24 cellular contexts compared by ENCODE assay signal in genomic region chr2:62116983-62117382, GRCh38.
"Had no signal": no experiment of that assay in that cellular context is flagged by ENCODE, and none has a peak within 500 bp of the region (broad histone marks: within the 10 kb centered on the region; RNA-seq: fewer than 3 reads in every experiment).

No MANE protein-coding gene starts in this region.

- H3K4me3 Mint-ChIP-seq: activated CD4-positive, alpha-beta T cell treated with anti-CD3 and anti-CD28 coated beads, Interleukin-2, amount 10 ng/mL, durations not matched to agents 24 days and 14 days; activated CD8-positive, alpha-beta memory T cell treated with anti-CD3 and anti-CD28 coated beads, Interleukin-2, amount 10 ng/mL, durations not matched to agents 7 days and 5 days; activated naive CD4-positive, alpha-beta T cell treated with anti-CD3 and anti-CD28 coated beads, Interleukin-2, amount 50 U/mL, for 24 hours; activated T-cell treated with anti-CD3 and anti-CD28 coated beads, Interleukin-2, amount 50 U/mL, for 24 hours; activated T-helper 1 cell treated with anti-CD3 and anti-CD28 coated beads, Interleukin-12 subunit alpha, Interleukin-12 subunit beta, Interleukin-2, Interleukin-4 antibody, amounts not matched to agents 30 ng/mL and 10 ng/mL and 1 ng/mL, durations not matched to agents 14 hours and 24 hours and 36 hours; central memory CD8-positive, alpha-beta T cell; IgD-negative memory B cell; T-helper 1 cell treated with Interleukin-12 subunit alpha and Interleukin-12 subunit beta and Interleukin-4 antibody, amounts not matched to agents 30 μg/mL and 1 μg/mL, for 36 hours had no signal

- H3K9me3 Mint-ChIP-seq: activated CD4-positive, alpha-beta T cell treated with anti-CD3 and anti-CD28 coated beads, Interleukin-2, amount 10 ng/mL, durations not matched to agents 24 days and 14 days; activated naive CD4-positive, alpha-beta T cell treated with anti-CD3 and anti-CD28 coated beads, Interleukin-2, amount 50 U/mL, for 24 hours; activated T-cell treated with anti-CD3 and anti-CD28 coated beads, Interleukin-2, amount 50 U/mL, for 24 hours; activated T-helper 1 cell treated with anti-CD3 and anti-CD28 coated beads, Interleukin-12 subunit alpha, Interleukin-12 subunit beta, Interleukin-2, Interleukin-4 antibody, amounts not matched to agents 30 ng/mL and 10 ng/mL and 1 ng/mL, durations not matched to agents 14 hours and 24 hours and 36 hours; central memory CD8-positive, alpha-beta T cell; IgD-negative memory B cell; T-helper 1 cell treated with Interleukin-12 subunit alpha and Interleukin-12 subunit beta and Interleukin-4 antibody, amounts not matched to agents 30 μg/mL and 1 μg/mL, for 36 hours had no signal

- H3K27ac ChIP-seq: body of pancreas, Peyer's patch, RWPE1 had no signal

- H3K27me3 Mint-ChIP-seq: activated CD4-positive, alpha-beta T cell treated with anti-CD3 and anti-CD28 coated beads, Interleukin-2, amount 10 ng/mL, durations not matched to agents 24 days and 14 days; activated CD8-positive, alpha-beta memory T cell treated with anti-CD3 and anti-CD28 coated beads, Interleukin-2, amount 10 ng/mL, durations not matched to agents 7 days and 5 days; activated naive CD4-positive, alpha-beta T cell treated with anti-CD3 and anti-CD28 coated beads, Interleukin-2, amount 50 U/mL, for 24 hours; activated T-cell treated with anti-CD3 and anti-CD28 coated beads, Interleukin-2, amount 50 U/mL, for 24 hours; central memory CD8-positive, alpha-beta T cell; IgD-negative memory B cell had no signal

- H3K36me3 ChIP-seq: MG63, Peyer's patch had no signal

- H3K9me3 ChIP-seq: body of pancreas, MG63, Peyer's patch had no signal

- ATAC-seq: activated CD8-positive, alpha-beta memory T cell treated with anti-CD3 and anti-CD28 coated beads, Interleukin-2, amount 10 ng/mL, durations not matched to agents 7 days and 5 days; body of pancreas had no signal

- H3K4me1 ChIP-seq: Peyer's patch had no signal

- H3K27me3 ChIP-seq: body of pancreas, MG63, Peyer's patch had no signal

- H3K27ac Mint-ChIP-seq: activated CD4-positive, alpha-beta T cell treated with anti-CD3 and anti-CD28 coated beads, Interleukin-2, amount 10 ng/mL, durations not matched to agents 24 days and 14 days; activated CD8-positive, alpha-beta memory T cell treated with anti-CD3 and anti-CD28 coated beads, Interleukin-2, amount 10 ng/mL, durations not matched to agents 7 days and 5 days; activated naive CD4-positive, alpha-beta T cell treated with anti-CD3 and anti-CD28 coated beads, Interleukin-2, amount 50 U/mL, for 24 hours; activated T-cell treated with anti-CD3 and anti-CD28 coated beads, Interleukin-2, amount 50 U/mL, for 24 hours; activated T-helper 1 cell treated with anti-CD3 and anti-CD28 coated beads, Interleukin-12 subunit alpha, Interleukin-12 subunit beta, Interleukin-2, Interleukin-4 antibody, amounts not matched to agents 30 ng/mL and 10 ng/mL and 1 ng/mL, durations not matched to agents 14 hours and 24 hours and 36 hours; IgD-negative memory B cell; T-helper 1 cell treated with Interleukin-12 subunit alpha and Interleukin-12 subunit beta and Interleukin-4 antibody, amounts not matched to agents 30 μg/mL and 1 μg/mL, for 36 hours had no signal

- DNase-seq: activated CD4-positive, alpha-beta T cell treated with anti-CD3 and anti-CD28 coated beads, Interleukin-2, amount 10 ng/mL, durations not matched to agents 24 days and 14 days; activated CD4-positive, alpha-beta T cell treated with anti-CD3 and anti-CD28 coated beads, Interleukin-2, amount 50 U/mL, for 48 hours; activated CD4-positive, CD25-positive, alpha-beta regulatory T cell treated with anti-CD3 and anti-CD28 coated beads, Interleukin-2, amount 50 U/mL, for 72 hours; activated CD8-positive, alpha-beta memory T cell treated with anti-CD3 and anti-CD28 coated beads, Interleukin-2, amount 10 ng/mL, durations not matched to agents 7 days and 5 days; activated effector memory CD4-positive, alpha-beta T cell treated with Interleukin-2 at 50 U/mL for 16 hours; activated naive CD4-positive, alpha-beta T cell; activated T-cell treated with anti-CD3 and anti-CD28 coated beads, Interleukin-2, amount 50 U/mL, for 24 hours; aorta; body of pancreas; KG1; MG63; NCI-H1105; NCI-H1436; NCI-H187; NCI-H2081; NCI-H510A treated with DMSO at 0.1 percent for 48 hours; Peyer's patch; Right ventricle myocardium superior had no signal

- H3K4me3 ChIP-seq: body of pancreas, MG63, Peyer's patch had no signal

- H3K4me1 Mint-ChIP-seq: activated CD4-positive, alpha-beta T cell treated with anti-CD3 and anti-CD28 coated beads, Interleukin-2, amount 10 ng/mL, durations not matched to agents 24 days and 14 days had no signal
